In the genomic region with DNA sequence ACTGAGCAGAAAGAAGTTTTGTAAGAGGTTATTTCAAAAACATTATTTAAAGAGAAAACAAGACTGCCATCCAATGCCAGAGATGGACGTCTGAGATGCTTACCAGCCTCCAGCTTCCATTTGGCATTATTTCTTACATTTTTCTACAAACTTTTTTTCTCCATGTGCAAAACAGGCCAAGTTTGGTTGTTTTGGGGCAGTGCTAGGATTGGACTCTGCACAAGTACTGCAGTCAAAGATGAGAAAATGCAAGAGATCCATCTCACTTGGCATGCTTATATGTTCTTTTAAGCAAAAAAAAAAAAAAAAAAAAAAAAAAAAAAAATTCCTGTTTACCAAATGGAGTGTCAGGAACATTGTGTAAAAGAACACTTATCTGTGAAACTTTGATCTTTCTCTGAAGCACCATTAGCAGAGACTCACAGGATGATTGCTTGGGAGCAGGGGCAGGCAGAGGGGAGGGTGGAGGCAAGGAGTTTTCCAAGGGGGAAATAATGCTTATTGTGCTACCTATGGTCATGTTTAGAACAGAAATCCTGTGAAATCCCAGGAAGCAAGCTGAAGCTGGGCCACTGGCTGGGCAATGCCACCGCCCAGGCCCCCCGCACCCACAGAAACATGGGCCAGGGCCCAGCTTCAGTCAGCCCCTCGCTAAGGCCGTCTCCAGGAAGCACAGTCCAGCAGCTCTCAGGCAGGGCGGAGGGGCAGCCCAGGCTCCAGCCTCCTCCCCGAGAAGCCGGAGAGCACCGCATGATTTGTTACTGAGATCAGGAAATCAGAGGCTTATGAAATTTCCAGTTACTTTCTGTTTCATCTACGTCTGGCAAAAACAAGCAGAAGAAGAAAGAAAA, we compare ENCODE assay signal across 12 cellular contexts.
DNase-seq lines count a peak whose midpoint lies in the region; ATAC-seq and TF ChIP-seq lines count a peak whose summit lies in the region.
"Had no signal": no experiment of that assay in that cellular context is flagged by ENCODE, and none has a peak within 500 bp of the region (broad histone marks: within the 10 kb centered on the region; RNA-seq: fewer than 3 reads in every experiment).

No MANE protein-coding gene starts in this region.

- WGBS in hepatocyte (ENCODE audit: low lambda C conversion rate, missing lambda C conversion rate), result 46% methylated on average over 10 of the region's 10 CpGs

- H4K20me1 ChIP-seq in hepatocyte (ENCODE audit: insufficient read depth, poor library complexity, severe bottlenecking), result no peaks in the 10 kb centered on the region

- peak overlapping the region; percentile 97 for H3K27ac ChIP-seq in hepatocyte
- no peak overlapping the region for H3K27ac ChIP-seq in CD8-positive, alpha-beta memory T cell (ENCODE audit: low read depth, low read length)

- H2AFZ ChIP-seq in hepatocyte, result peak overlapping the region; percentile 79

- H3K79me2 ChIP-seq in hepatocyte, result no peaks in the 10 kb centered on the region

- H3K4me2 ChIP-seq in hepatocyte, result peak overlapping the region; percentile 72

- peaks cover 0 to 2% (median 0%) of the 10 kb centered on the region in 5 donors for H3K9me3 Mint-ChIP-seq in CD8-positive, alpha-beta memory T cell
- H3K9me3 Mint-ChIP-seq: immature natural killer cell had no signal

- no peaks in the 10 kb centered on the region for H3K9me3 ChIP-seq in hepatocyte (ENCODE audit: low read depth)
- H3K9me3 ChIP-seq in CD8-positive, alpha-beta memory T cell (ENCODE audit: low read length), result no peaks in the 10 kb centered on the region

- no peaks in the 10 kb centered on the region for H3K9me2 ChIP-seq in hepatocyte (replicated peaks; ENCODE audit: insufficient read depth)

- no peak overlapping the region for H3K4me3 Mint-ChIP-seq in CD8-positive, alpha-beta memory T cell

- CTCF ChIA-PET in CD8-positive, alpha-beta memory T cell (lab: Charles Lee), result no interaction called here

- peak overlapping the region in 1 of 8 donors; percentile 38 for H3K27ac Mint-ChIP-seq in CD8-positive, alpha-beta memory T cell
- H3K27ac Mint-ChIP-seq: immature natural killer cell had no signal

- H3K27me3 Mint-ChIP-seq in CD8-positive, alpha-beta memory T cell, result peaks cover 4 to 9% of the 10 kb centered on the region in 2 donors

- POLR2A ChIA-PET in CD8-positive, alpha-beta memory T cell (lab: Charles Lee), result no interaction called here

- ATAC-seq in sciatic nerve, result peak; percentile 91
- ATAC-seq in HG03432 (IDR thresholded peaks at IDR 0.05; ENCODE audit: unreplicated experiment), result no peak
- ATAC-seq in GM21737 (IDR thresholded peaks at IDR 0.05; ENCODE audit: unreplicated experiment), result no peak

- H3K27me3 ChIP-seq in hepatocyte, result no peaks in the 10 kb centered on the region
- no peaks in the 10 kb centered on the region for H3K27me3 ChIP-seq in CD8-positive, alpha-beta memory T cell (ENCODE audit: insufficient read depth, low read length, poor library complexity, severe bottlenecking)

- no peaks in the 10 kb centered on the region for H3K36me3 ChIP-seq in hepatocyte (replicated peaks; ENCODE audit: insufficient read depth, low read depth)
- no peaks in the 10 kb centered on the region for H3K36me3 ChIP-seq in CD8-positive, alpha-beta memory T cell (ENCODE audit: insufficient read depth, low read length)

- intact Hi-C loops in sciatic nerve (cut with DNase I), result no loop called here

- TF ChIP-seq CTCF in AG09319 (IDR thresholded peaks at IDR 0.05; ENCODE audit: low read depth, low read length), result no peak
- TF ChIP-seq CTCF in WI38 (IDR thresholded peaks at IDR 0.05; ENCODE audit: low read depth, low read length), result no peak
- no peak for TF ChIP-seq CTCF in hepatocyte (IDR thresholded peaks at IDR 0.05; ENCODE audit: poor library complexity)

- no peaks in the 10 kb centered on the region for H3K4me1 Mint-ChIP-seq in CD8-positive, alpha-beta memory T cell
- H3K4me1 Mint-ChIP-seq: immature natural killer cell had no signal

- H3K4me1 ChIP-seq in hepatocyte (ENCODE audit: insufficient read depth), result peaks cover 24% of the 10 kb centered on the region
- no peaks in the 10 kb centered on the region for H3K4me1 ChIP-seq in CD8-positive, alpha-beta memory T cell (ENCODE audit: insufficient read depth, low read length)

- DNase-seq in AG09319 (ENCODE audit: extremely low read depth, low read depth), result peak; percentile 4
- peak; percentile 62 for DNase-seq in hepatocyte (ENCODE audit: low spot score)
- peak; percentile 70 for DNase-seq in sciatic nerve (ENCODE audit: low spot score)
- DNase-seq in stimulated activated CD4-positive, alpha-beta T cell treated with anti-CD3 and anti-CD28 coated beads, Interleukin-1b, Interleukin-23, amount 100 ng/mL, for 48 hours, result no peak
- DNase-seq in CD8-positive, alpha-beta memory T cell, result no peak
- DNase-seq: GOT3; immature natural killer cell; NCI-H2081 treated with DMSO at 0.1 percent for 48 hours; stimulated activated CD4-positive, alpha-beta T cell treated with anti-CD3 and anti-CD28 coated beads, Interleukin-4, amount 100 ng/mL, for 1 hour had no signal

- no peaks in the 10 kb centered on the region for H3K36me3 Mint-ChIP-seq in CD8-positive, alpha-beta memory T cell
- H3K36me3 Mint-ChIP-seq: immature natural killer cell had no signal

- H3K4me3 ChIP-seq in WI38 (ENCODE audit: low read depth, low read length), result peak overlapping the region; percentile 34
- H3K4me3 ChIP-seq in hepatocyte, result no peak overlapping the region
- no peak overlapping the region for H3K4me3 ChIP-seq in CD8-positive, alpha-beta memory T cell (ENCODE audit: low read length)

Comparison
In these comparisons a context has a peak if more than half of its experiments do, and no peak if none do; other contexts are left out.
1. DNase-seq: peak in AG09319 (single experiment), hepatocyte (single experiment) and sciatic nerve (single experiment); none in stimulated activated CD4-positive, alpha-beta T cell treated with anti-CD3 and anti-CD28 coated beads, Interleukin-1b, Interleukin-23, amount 100 ng/mL, for 48 hours (single experiment) and CD8-positive, alpha-beta memory T cell (0 of 5).